In the genomic region with DNA sequence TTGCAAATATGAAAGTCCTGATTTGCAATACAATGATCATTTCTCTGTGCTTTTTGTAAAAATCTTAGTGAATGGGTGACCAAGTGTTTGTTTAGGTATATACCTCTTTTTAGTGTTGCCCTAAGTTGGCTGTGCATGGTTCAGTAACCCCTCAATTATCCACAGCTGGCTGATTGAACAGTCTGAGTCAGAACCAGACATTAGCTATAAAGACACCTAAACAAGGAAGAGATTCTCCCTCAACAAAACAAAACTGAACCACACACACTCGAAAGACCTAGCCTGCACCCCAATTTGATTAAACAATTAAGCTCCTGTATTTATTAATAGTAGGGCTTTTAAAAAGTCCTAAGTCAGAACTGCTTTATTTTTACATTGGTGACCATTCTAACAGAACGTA, we compare ENCODE assay signal across 8 cellular contexts. TPM values are rescaled to one million over a fixed set of nuclear protein-coding genes. Genes with fewer than 3 reads are reported as not detected.
DNase-seq lines count a peak whose midpoint lies in the region; ATAC-seq, FAIRE-seq and TF ChIP-seq lines count a peak whose summit lies in the region.

No MANE protein-coding gene starts in this region.

- no peak for TF ChIP-seq POLR2A in GM12891 (IDR thresholded peaks at IDR 0.05; ENCODE audit: low read depth, low read length)

- H3K27ac ChIP-seq in tibial artery: peak overlapping the region; percentile 92 to 98
- H3K27ac ChIP-seq in left lung: peak overlapping the region in 1 of 2 donors; percentile 98

- TF ChIP-seq CTCF in epithelial cell of proximal tubule (conservative IDR thresholded peaks at IDR 0.05; ENCODE audit: low read depth, low read length) (no peak), tibial artery (IDR thresholded peaks at IDR 0.05) (no peak), left lung (IDR thresholded peaks at IDR 0.05) (no peak)

- DNase-seq in GM12891 (ENCODE audit: insufficient read length, low spot score) (peak; percentile 35), NAMALWA (ENCODE audit: low spot score) (peak; percentile 82), epithelial cell of proximal tubule (ENCODE audit: low read depth) (no peak), tibial artery (no peak), left lung (no peak), globus pallidus (ENCODE audit: low spot score) (no peak), Right ventricle myocardium superior (no peak)

- H3K4me3 ChIP-seq in epithelial cell of proximal tubule (ENCODE audit: low read depth, low read length): peak overlapping the region; percentile 23
- peak overlapping the region; percentile 94 to 98 for H3K4me3 ChIP-seq in tibial artery
- peak overlapping the region in 1 of 2 donors; percentile 99 for H3K4me3 ChIP-seq in left lung

- peak; percentile 26 for FAIRE-seq in GM12891 (lab: Jason Lieb, UNC)

- H3K4me1 ChIP-seq in tibial artery (peaks cover 0 to 75% (median 30%) of the 10 kb centered on the region in 4 donors), left lung (peaks cover 5 to 59% of the 10 kb centered on the region in 2 donors)

- intact Hi-C loops in tibial artery (cut with DNase I; ENCODE audit: low total_unique reads) (no loop called here), left lung (cut with DNase I) (no loop called here), Right ventricle myocardium superior (cut with DNase I) (loop anchor here (10.0 kb wide), 1 partner anchor 56 kb away; no protein-coding TSS in a partner anchor)

- H3K36me3 ChIP-seq in tibial artery: no peaks in the 10 kb centered on the region
- H3K36me3 ChIP-seq in left lung: no peaks in the 10 kb centered on the region

- H3K27me3 ChIP-seq in tibial artery: no peaks in the 10 kb centered on the region
- no peaks in the 10 kb centered on the region for H3K27me3 ChIP-seq in left lung

- H3K9me3 ChIP-seq in tibial artery (no peaks in the 10 kb centered on the region), left lung (no peaks in the 10 kb centered on the region)

- ATAC-seq in GM21526 (IDR thresholded peaks at IDR 0.05; ENCODE audit: low FRiP score, unreplicated experiment) (peak; percentile 41), left lung (no peak), Right ventricle myocardium superior (ENCODE audit: poor library complexity) (no peak)

TF ChIP-seq in GM12891, 5 proteins besides CTCF, POLR2A, EP300 and RAD21:
- TF ChIP-seq SPI1 (IDR thresholded peaks at IDR 0.05; ENCODE audit: low read depth, low read length): peak; percentile 24; the same call in 1 of the 2 replicates
- TF ChIP-seq TAF1 (IDR thresholded peaks at IDR 0.05; ENCODE audit: low read depth, low read length): no peak
- no peak for TF ChIP-seq POU2F2 (IDR thresholded peaks at IDR 0.05; ENCODE audit: low read depth, low read length)
- no peak for TF ChIP-seq POLR2AphosphoS5 (IDR thresholded peaks at IDR 0.05; ENCODE audit: low read depth, low read length)
- TF ChIP-seq PAX5 (IDR thresholded peaks at IDR 0.05; ENCODE audit: insufficient read depth, low read length, severe bottlenecking): peak; percentile 89
TF ChIP-seq in GM12891: peak in this region for 2.

RNA-seq across cellular contexts. Expression of a gene that starts 2.8 kb away (rescaled TPM):
- 6.6 TPM for polyA plus RNA-seq in GM12891 (2012; ENCODE audit: low read depth, missing spikeins)
- total RNA-seq in epithelial cell of proximal tubule: 7.6 and 13.0 TPM in 2 replicates
- 10 to 100 TPM; 16.7 to 20.2 TPM for total RNA-seq in left lung
- 9.3 TPM for total RNA-seq in Right ventricle myocardium superior

Comparison
In these comparisons a context has a peak if more than half of its experiments do, and no peak if none do; other contexts are left out.
1. DNase-seq: peak in GM12891 (single experiment) and NAMALWA (single experiment); none in epithelial cell of proximal tubule (single experiment), tibial artery (0 of 2), left lung (0 of 2), globus pallidus (single experiment) and Right ventricle myocardium superior (single experiment).